ENCODE assay signal across 16 cellular contexts in the genomic region with DNA sequence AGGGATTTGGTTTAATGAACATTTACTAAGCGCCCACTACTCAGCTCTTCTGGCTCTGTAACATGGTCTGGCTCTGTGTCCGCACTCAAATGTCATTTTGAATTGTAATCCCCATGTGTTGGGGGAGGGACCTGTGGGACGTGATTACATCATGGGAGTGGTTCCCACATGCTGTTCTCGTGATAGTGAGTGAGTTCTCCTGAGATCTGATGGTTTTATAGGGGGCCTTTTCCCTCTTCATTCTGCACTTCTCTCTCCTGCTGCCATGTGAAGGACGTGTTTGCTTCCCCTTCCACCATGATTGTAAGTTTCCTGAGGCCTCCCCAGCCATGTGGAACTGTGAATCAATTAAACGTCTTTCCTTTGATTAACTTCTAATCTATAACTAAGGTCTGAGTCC. TPM values are rescaled to one million over a fixed set of nuclear protein-coding genes. Genes with fewer than 3 reads are reported as not detected.
"Had no signal": no experiment of that assay in that cellular context is flagged by ENCODE, and none has a peak within 500 bp of the region (broad histone marks: within the 10 kb centered on the region; RNA-seq: fewer than 3 reads in every experiment).

No MANE protein-coding gene starts in this region.

RNA-seq across cellular contexts. Expression of gene ADIRF, which starts 12.7 kb away (rescaled TPM):
- total RNA-seq: activated CD4-positive, alpha-beta memory T cell treated with anti-CD3 and anti-CD28 coated beads for 36 hours; activated CD4-positive, alpha-beta T cell treated with anti-CD3 and anti-CD28 coated beads, Interleukin-2, amount 10 ng/mL, durations not matched to agents 24 days and 14 days; activated CD8-positive, alpha-beta memory T cell treated with anti-CD3 and anti-CD28 coated beads for 36 hours; activated naive CD4-positive, alpha-beta T cell treated with anti-CD3 and anti-CD28 coated beads for 36 hours; activated naive CD8-positive, alpha-beta T cell treated with anti-CD3 and anti-CD28 coated beads for 36 hours; activated T-helper 1 cell treated with anti-CD3 and anti-CD28 coated beads, Interleukin-12 subunit alpha, Interleukin-12 subunit beta, Interleukin-2, Interleukin-4 antibody, amounts not matched to agents 30 ng/mL and 10 ng/mL and 1 ng/mL, durations not matched to agents 14 hours and 24 hours and 36 hours; astrocyte; mesothelial cell of epicardium; naive thymus-derived CD8-positive, alpha-beta T cell; neural crest cell; T-helper 1 cell treated with Interleukin-12 subunit alpha and Interleukin-12 subunit beta and Interleukin-4 antibody, amounts not matched to agents 30 ng/mL and 1 ng/mL, for 36 hours had no signal
- polyA plus RNA-seq: naive thymus-derived CD8-positive, alpha-beta T cell had no signal

RNA-seq across cellular contexts. Expression of gene SNCG, which starts 22.6 kb away (rescaled TPM):
- total RNA-seq: activated CD4-positive, alpha-beta memory T cell treated with anti-CD3 and anti-CD28 coated beads for 36 hours; activated CD8-positive, alpha-beta memory T cell treated with anti-CD3 and anti-CD28 coated beads for 36 hours; activated naive CD8-positive, alpha-beta T cell treated with anti-CD3 and anti-CD28 coated beads for 36 hours had no signal
- polyA plus RNA-seq: naive thymus-derived CD8-positive, alpha-beta T cell had no signal

RNA-seq across cellular contexts. Expression of gene MMRN2, which starts 23.6 kb away (rescaled TPM):
- total RNA-seq: activated CD4-positive, alpha-beta memory T cell treated with anti-CD3 and anti-CD28 coated beads for 36 hours; activated CD4-positive, alpha-beta T cell treated with anti-CD3 and anti-CD28 coated beads, Interleukin-2, amount 10 ng/mL, durations not matched to agents 24 days and 14 days; activated CD8-positive, alpha-beta memory T cell treated with anti-CD3 and anti-CD28 coated beads for 36 hours; activated naive CD4-positive, alpha-beta T cell treated with anti-CD3 and anti-CD28 coated beads for 36 hours; activated naive CD8-positive, alpha-beta T cell treated with anti-CD3 and anti-CD28 coated beads for 36 hours; activated T-helper 1 cell treated with anti-CD3 and anti-CD28 coated beads, Interleukin-12 subunit alpha, Interleukin-12 subunit beta, Interleukin-2, Interleukin-4 antibody, amounts not matched to agents 30 ng/mL and 10 ng/mL and 1 ng/mL, durations not matched to agents 14 hours and 24 hours and 36 hours; T-helper 1 cell treated with Interleukin-12 subunit alpha and Interleukin-12 subunit beta and Interleukin-4 antibody, amounts not matched to agents 30 ng/mL and 1 ng/mL, for 36 hours had no signal

RNA-seq across cellular contexts. Expression of gene FAM25A, which starts 39.1 kb away (rescaled TPM):
- total RNA-seq: activated CD4-positive, alpha-beta memory T cell treated with anti-CD3 and anti-CD28 coated beads for 36 hours; activated CD4-positive, alpha-beta T cell treated with anti-CD3 and anti-CD28 coated beads, Interleukin-2, amount 10 ng/mL, durations not matched to agents 24 days and 14 days; activated CD8-positive, alpha-beta memory T cell treated with anti-CD3 and anti-CD28 coated beads for 36 hours; activated naive CD4-positive, alpha-beta T cell treated with anti-CD3 and anti-CD28 coated beads for 36 hours; activated naive CD8-positive, alpha-beta T cell treated with anti-CD3 and anti-CD28 coated beads for 36 hours; activated T-helper 1 cell treated with anti-CD3 and anti-CD28 coated beads, Interleukin-12 subunit alpha, Interleukin-12 subunit beta, Interleukin-2, Interleukin-4 antibody, amounts not matched to agents 30 ng/mL and 10 ng/mL and 1 ng/mL, durations not matched to agents 14 hours and 24 hours and 36 hours; astrocyte; endodermal cell; left lung; mesothelial cell of epicardium; naive thymus-derived CD8-positive, alpha-beta T cell; neural crest cell; pulmonary artery endothelial cell; T-helper 1 cell treated with Interleukin-12 subunit alpha and Interleukin-12 subunit beta and Interleukin-4 antibody, amounts not matched to agents 30 ng/mL and 1 ng/mL, for 36 hours; thyroid gland; upper lobe of right lung had no signal
- polyA plus RNA-seq: naive thymus-derived CD8-positive, alpha-beta T cell had no signal
